Comparison of ENCODE assay signal across 15 cellular contexts in genomic region chr19:33281296-33281926, GRCh38. TPM values are rescaled to one million over a fixed set of nuclear protein-coding genes. Genes with fewer than 3 reads are reported as not detected.
"Had no signal": no experiment of that assay in that cellular context is flagged by ENCODE, and none has a peak within 500 bp of the region (broad histone marks: within the 10 kb centered on the region; RNA-seq: fewer than 3 reads in every experiment).

No MANE protein-coding gene starts in this region.

- H3K27me3 ChIP-seq: sigmoid colon had no signal

- ATAC-seq: effector memory CD8-positive, alpha-beta T cell; natural killer cell had no signal

- H3K4me1 ChIP-seq: sigmoid colon, tibial artery had no signal

- H3K27ac ChIP-seq: brain microvascular endothelial cell, sigmoid colon, tibial artery had no signal

- H3K4me3 ChIP-seq: sigmoid colon, tibial artery had no signal

- DNase-seq: activated CD4-positive, alpha-beta memory T cell treated with anti-CD3 and anti-CD28 coated beads for 36 hours; activated CD4-positive, CD25-positive, alpha-beta regulatory T cell; activated effector memory CD4-positive, alpha-beta T cell treated with anti-CD3 and anti-CD28 coated beads, Interleukin-2, amount 50 U/mL, for 16 hours; activated T-cell treated with anti-CD3 and anti-CD28 coated beads, Interleukin-2, amount 50 U/mL, for 4 hours; brain microvascular endothelial cell; effector memory CD8-positive, alpha-beta T cell; mammary epithelial cell; natural killer cell; sigmoid colon; stimulated activated CD4-positive, alpha-beta T cell treated with anti-CD3 and anti-CD28 coated beads, Interleukin-15, amount 100 ng/mL, for 24 hours; stimulated activated CD4-positive, alpha-beta T cell treated with anti-CD3 and anti-CD28 coated beads, Interleukin-4, amount 100 ng/mL, for 24 hours; tibial artery had no signal

- H3K9me3 ChIP-seq: sigmoid colon, tibial artery had no signal

- H3K36me3 ChIP-seq: brain microvascular endothelial cell, sigmoid colon, tibial artery had no signal

RNA-seq across cellular contexts. Expression of gene SLC7A10, which starts 55.8 kb away (rescaled TPM):
- total RNA-seq: activated CD4-positive, alpha-beta memory T cell treated with anti-CD3 and anti-CD28 coated beads for 36 hours; activated T-cell treated with anti-CD3 and anti-CD28 coated beads, Interleukin-2, amount 50 U/mL, for 4 hours; epithelial cell of proximal tubule; mammary epithelial cell; mucosa of gallbladder; natural killer cell; pulmonary artery endothelial cell had no signal
